In the genomic region with DNA sequence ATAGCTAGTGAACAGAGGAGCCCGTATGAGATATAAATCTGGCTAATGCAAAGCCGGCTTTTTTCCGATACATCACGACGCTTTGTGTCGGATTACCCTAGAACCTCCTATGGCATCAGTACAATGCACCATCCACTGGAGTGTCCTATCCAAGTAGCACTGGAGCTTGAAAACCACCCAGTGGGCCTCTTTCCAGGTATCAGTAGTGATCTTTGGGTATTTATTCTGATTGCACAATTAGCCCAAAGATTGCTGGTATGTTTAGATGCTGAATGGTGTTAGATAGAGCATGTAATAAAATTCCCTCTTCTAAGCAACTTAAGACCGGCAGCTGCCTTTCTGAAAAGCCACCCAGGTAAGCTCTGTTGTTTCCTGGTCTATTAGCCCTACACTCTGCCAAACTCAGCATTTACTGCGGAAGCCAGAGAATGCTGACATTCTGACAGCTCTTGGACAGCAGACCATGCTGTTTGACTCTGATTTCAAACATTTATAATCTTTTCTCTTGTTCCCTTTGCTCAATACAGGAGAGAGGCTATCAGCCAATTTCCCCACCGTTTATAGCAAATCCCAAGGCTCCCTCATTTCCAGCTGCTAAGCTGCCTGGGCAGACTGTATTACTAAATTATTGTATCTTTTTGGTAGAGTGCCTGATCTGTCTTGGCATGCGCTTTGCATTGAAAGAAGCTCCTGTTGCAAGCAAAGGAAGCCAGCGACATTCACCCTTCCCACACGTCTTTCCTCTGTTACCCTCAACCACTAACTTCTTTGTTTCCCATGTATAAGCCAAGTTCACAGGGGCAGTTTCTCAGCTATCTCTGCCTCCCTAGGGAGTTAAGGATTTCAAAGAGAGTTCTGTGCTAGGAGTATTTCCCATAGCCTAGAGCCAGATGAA, we compare ENCODE assay signal across 1 cellular context.
TF ChIP-seq lines count a peak whose summit lies in the region.

No MANE protein-coding gene starts in this region.

TF ChIP-seq in GM12878, 131 proteins besides CTCF, POLR2A, EP300 and RAD21 (continued from another document):
- TF ChIP-seq, protein P1, sequence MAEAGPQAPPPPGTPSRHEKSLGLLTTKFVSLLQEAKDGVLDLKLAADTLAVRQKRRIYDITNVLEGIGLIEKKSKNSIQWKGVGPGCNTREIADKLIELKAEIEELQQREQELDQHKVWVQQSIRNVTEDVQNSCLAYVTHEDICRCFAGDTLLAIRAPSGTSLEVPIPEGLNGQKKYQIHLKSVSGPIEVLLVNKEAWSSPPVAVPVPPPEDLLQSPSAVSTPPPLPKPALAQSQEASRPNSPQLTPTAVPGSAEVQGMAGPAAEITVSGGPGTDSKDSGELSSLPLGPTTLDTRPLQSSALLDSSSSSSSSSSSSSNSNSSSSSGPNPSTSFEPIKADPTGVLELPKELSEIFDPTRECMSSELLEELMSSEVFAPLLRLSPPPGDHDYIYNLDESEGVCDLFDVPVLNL (IDR thresholded peaks at IDR 0.05; ENCODE audit: low read depth, low read length) = no peak
- TF ChIP-seq, protein P2, sequence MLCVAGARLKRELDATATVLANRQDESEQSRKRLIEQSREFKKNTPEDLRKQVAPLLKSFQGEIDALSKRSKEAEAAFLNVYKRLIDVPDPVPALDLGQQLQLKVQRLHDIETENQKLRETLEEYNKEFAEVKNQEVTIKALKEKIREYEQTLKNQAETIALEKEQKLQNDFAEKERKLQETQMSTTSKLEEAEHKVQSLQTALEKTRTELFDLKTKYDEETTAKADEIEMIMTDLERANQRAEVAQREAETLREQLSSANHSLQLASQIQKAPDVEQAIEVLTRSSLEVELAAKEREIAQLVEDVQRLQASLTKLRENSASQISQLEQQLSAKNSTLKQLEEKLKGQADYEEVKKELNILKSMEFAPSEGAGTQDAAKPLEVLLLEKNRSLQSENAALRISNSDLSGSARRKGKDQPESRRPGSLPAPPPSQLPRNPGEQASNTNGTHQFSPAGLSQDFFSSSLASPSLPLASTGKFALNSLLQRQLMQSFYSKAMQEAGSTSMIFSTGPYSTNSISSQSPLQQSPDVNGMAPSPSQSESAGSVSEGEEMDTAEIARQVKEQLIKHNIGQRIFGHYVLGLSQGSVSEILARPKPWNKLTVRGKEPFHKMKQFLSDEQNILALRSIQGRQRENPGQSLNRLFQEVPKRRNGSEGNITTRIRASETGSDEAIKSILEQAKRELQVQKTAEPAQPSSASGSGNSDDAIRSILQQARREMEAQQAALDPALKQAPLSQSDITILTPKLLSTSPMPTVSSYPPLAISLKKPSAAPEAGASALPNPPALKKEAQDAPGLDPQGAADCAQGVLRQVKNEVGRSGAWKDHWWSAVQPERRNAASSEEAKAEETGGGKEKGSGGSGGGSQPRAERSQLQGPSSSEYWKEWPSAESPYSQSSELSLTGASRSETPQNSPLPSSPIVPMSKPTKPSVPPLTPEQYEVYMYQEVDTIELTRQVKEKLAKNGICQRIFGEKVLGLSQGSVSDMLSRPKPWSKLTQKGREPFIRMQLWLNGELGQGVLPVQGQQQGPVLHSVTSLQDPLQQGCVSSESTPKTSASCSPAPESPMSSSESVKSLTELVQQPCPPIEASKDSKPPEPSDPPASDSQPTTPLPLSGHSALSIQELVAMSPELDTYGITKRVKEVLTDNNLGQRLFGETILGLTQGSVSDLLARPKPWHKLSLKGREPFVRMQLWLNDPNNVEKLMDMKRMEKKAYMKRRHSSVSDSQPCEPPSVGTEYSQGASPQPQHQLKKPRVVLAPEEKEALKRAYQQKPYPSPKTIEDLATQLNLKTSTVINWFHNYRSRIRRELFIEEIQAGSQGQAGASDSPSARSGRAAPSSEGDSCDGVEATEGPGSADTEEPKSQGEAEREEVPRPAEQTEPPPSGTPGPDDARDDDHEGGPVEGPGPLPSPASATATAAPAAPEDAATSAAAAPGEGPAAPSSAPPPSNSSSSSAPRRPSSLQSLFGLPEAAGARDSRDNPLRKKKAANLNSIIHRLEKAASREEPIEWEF (IDR thresholded peaks at IDR 0.05; ENCODE audit: insufficient replicate concordance, low read depth, low read length) = peak; percentile 70
- TF ChIP-seq, protein P3, sequence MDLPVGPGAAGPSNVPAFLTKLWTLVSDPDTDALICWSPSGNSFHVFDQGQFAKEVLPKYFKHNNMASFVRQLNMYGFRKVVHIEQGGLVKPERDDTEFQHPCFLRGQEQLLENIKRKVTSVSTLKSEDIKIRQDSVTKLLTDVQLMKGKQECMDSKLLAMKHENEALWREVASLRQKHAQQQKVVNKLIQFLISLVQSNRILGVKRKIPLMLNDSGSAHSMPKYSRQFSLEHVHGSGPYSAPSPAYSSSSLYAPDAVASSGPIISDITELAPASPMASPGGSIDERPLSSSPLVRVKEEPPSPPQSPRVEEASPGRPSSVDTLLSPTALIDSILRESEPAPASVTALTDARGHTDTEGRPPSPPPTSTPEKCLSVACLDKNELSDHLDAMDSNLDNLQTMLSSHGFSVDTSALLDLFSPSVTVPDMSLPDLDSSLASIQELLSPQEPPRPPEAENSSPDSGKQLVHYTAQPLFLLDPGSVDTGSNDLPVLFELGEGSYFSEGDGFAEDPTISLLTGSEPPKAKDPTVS (IDR thresholded peaks at IDR 0.05; ENCODE audit: low read depth, low read length) = no peak
- no peak for TF ChIP-seq SREBF1 (IDR thresholded peaks at IDR 0.05; ENCODE audit: low read length)
- peak; percentile 44; the same call in 1 of the 2 replicates for TF ChIP-seq GATAD2B (conservative IDR thresholded peaks at IDR 0.05; ENCODE audit: low read depth)
